Comparison of ENCODE assay signal across 1 cellular context in the genomic region with DNA sequence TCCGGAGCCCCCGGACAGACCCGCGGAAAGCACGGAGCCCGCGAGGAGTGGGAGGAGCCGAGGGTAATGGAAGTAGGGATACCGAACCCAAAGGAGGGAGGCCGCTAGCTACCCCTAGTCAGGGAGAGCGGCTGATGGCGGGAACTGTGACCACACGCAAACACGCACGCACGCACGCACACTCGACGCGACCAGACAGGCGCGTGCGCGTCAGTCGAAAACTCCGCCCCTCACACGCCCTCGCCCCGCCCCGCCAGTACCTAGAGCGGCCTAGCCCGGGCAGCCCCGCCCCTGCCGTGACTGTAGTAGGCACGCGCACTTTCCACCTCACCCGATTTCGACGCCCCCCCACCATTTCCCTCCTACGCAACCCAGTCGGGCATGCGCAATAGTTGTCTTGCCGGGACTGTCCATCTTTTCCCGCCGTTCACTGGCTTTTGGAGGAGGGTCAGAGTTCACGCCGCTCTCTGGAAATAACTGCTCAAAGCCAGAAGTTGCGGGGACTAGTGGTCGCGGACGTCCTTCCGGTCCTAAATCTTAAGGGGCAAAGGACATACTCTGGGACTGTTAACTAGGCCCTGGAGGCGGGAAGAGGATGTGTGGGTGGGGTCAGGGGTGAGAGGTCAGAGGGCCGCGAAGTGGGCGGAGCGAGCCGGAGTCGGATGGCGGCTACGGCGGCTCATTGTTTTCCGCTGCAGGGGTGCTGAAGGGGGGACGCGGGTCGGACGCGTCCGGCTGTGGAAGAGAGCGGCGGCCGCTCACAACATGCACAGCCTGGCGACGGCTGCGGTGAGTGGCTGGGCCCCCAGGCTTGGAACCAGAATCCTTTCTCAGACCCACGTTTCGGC.
TF ChIP-seq lines count a peak whose summit lies in the region.

A gene with protein sequence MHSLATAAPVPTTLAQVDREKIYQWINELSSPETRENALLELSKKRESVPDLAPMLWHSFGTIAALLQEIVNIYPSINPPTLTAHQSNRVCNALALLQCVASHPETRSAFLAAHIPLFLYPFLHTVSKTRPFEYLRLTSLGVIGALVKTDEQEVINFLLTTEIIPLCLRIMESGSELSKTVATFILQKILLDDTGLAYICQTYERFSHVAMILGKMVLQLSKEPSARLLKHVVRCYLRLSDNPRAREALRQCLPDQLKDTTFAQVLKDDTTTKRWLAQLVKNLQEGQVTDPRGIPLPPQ (plus strand): TSS at position 650 of the 848 bp plus-strand sequence. CDS start 116 bp downstream, at position 766.
A gene with protein sequence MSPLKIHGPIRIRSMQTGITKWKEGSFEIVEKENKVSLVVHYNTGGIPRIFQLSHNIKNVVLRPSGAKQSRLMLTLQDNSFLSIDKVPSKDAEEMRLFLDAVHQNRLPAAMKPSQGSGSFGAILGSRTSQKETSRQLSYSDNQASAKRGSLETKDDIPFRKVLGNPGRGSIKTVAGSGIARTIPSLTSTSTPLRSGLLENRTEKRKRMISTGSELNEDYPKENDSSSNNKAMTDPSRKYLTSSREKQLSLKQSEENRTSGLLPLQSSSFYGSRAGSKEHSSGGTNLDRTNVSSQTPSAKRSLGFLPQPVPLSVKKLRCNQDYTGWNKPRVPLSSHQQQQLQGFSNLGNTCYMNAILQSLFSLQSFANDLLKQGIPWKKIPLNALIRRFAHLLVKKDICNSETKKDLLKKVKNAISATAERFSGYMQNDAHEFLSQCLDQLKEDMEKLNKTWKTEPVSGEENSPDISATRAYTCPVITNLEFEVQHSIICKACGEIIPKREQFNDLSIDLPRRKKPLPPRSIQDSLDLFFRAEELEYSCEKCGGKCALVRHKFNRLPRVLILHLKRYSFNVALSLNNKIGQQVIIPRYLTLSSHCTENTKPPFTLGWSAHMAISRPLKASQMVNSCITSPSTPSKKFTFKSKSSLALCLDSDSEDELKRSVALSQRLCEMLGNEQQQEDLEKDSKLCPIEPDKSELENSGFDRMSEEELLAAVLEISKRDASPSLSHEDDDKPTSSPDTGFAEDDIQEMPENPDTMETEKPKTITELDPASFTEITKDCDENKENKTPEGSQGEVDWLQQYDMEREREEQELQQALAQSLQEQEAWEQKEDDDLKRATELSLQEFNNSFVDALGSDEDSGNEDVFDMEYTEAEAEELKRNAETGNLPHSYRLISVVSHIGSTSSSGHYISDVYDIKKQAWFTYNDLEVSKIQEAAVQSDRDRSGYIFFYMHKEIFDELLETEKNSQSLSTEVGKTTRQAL (minus strand): TSS at position 162 of the 848 bp plus-strand sequence. CDS start 9,698 bp downstream, outside the sequence.

TF ChIP-seq in GM12878, 131 proteins besides CTCF, POLR2A, EP300 and RAD21 (continued from another document and continues in another):
- TF ChIP-seq, protein P1, sequence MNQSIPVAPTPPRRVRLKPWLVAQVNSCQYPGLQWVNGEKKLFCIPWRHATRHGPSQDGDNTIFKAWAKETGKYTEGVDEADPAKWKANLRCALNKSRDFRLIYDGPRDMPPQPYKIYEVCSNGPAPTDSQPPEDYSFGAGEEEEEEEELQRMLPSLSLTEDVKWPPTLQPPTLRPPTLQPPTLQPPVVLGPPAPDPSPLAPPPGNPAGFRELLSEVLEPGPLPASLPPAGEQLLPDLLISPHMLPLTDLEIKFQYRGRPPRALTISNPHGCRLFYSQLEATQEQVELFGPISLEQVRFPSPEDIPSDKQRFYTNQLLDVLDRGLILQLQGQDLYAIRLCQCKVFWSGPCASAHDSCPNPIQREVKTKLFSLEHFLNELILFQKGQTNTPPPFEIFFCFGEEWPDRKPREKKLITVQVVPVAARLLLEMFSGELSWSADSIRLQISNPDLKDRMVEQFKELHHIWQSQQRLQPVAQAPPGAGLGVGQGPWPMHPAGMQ (IDR thresholded peaks at IDR 0.05; ENCODE audit: borderline replicate concordance) = no peak; the same call in 1 of the 2 replicates
- TF ChIP-seq TAF1 (IDR thresholded peaks at IDR 0.05; ENCODE audit: borderline replicate concordance, low read depth, low read length) = peak; percentile 69
- TF ChIP-seq, protein P2, sequence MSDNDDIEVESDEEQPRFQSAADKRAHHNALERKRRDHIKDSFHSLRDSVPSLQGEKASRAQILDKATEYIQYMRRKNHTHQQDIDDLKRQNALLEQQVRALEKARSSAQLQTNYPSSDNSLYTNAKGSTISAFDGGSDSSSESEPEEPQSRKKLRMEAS (IDR thresholded peaks at IDR 0.05; ENCODE audit: low read depth, low read length) = peak; percentile 61; the same call in 1 of the 2 replicates
- TF ChIP-seq BRCA1 (IDR thresholded peaks at IDR 0.05; ENCODE audit: low read depth, low read length) = no peak
- TF ChIP-seq HDAC6 (IDR thresholded peaks at IDR 0.05; ENCODE audit: unreplicated experiment) = peak; percentile 19
- no peak; the same call in 1 of the 2 replicates for TF ChIP-seq TARDBP (IDR thresholded peaks at IDR 0.05; ENCODE audit: borderline replicate concordance)
- TF ChIP-seq LARP7 (IDR thresholded peaks at IDR 0.05) = peak; percentile 90
- peak; percentile 54 for TF ChIP-seq CHD2 (IDR thresholded peaks at IDR 0.05; ENCODE audit: borderline replicate concordance, low read depth, low read length)
- no peak for TF ChIP-seq IRF4 (IDR thresholded peaks at IDR 0.05; ENCODE audit: low read depth, low read length)
- TF ChIP-seq, protein P3, sequence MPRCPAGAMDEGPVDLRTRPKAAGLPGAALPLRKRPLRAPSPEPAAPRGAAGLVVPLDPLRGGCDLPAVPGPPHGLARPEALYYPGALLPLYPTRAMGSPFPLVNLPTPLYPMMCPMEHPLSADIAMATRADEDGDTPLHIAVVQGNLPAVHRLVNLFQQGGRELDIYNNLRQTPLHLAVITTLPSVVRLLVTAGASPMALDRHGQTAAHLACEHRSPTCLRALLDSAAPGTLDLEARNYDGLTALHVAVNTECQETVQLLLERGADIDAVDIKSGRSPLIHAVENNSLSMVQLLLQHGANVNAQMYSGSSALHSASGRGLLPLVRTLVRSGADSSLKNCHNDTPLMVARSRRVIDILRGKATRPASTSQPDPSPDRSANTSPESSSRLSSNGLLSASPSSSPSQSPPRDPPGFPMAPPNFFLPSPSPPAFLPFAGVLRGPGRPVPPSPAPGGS (IDR thresholded peaks at IDR 0.05; ENCODE audit: borderline replicate concordance, insufficient read depth, low read depth, low read length, poor library complexity, severe bottlenecking) = no peak
- TF ChIP-seq, protein P4, sequence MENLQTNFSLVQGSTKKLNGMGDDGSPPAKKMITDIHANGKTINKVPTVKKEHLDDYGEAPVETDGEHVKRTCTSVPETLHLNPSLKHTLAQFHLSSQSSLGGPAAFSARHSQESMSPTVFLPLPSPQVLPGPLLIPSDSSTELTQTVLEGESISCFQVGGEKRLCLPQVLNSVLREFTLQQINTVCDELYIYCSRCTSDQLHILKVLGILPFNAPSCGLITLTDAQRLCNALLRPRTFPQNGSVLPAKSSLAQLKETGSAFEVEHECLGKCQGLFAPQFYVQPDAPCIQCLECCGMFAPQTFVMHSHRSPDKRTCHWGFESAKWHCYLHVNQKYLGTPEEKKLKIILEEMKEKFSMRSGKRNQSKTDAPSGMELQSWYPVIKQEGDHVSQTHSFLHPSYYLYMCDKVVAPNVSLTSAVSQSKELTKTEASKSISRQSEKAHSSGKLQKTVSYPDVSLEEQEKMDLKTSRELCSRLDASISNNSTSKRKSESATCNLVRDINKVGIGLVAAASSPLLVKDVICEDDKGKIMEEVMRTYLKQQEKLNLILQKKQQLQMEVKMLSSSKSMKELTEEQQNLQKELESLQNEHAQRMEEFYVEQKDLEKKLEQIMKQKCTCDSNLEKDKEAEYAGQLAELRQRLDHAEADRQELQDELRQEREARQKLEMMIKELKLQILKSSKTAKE (IDR thresholded peaks at IDR 0.05; ENCODE audit: low read depth, poor library complexity, severe bottlenecking) = no peak
- TF ChIP-seq SIN3A (IDR thresholded peaks at IDR 0.05; ENCODE audit: low read depth, low read length) = peak; percentile 31; the same call in 1 of the 2 replicates
- peak; percentile 30; the same call in 1 of the 2 replicates for TF ChIP-seq POLR2AphosphoS2 (IDR thresholded peaks at IDR 0.05; ENCODE audit: low read depth, low read length)
- TF ChIP-seq, protein P5, sequence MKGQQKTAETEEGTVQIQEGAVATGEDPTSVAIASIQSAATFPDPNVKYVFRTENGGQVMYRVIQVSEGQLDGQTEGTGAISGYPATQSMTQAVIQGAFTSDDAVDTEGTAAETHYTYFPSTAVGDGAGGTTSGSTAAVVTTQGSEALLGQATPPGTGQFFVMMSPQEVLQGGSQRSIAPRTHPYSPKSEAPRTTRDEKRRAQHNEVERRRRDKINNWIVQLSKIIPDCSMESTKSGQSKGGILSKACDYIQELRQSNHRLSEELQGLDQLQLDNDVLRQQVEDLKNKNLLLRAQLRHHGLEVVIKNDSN (IDR thresholded peaks at IDR 0.05; ENCODE audit: borderline replicate concordance, extremely low read length, insufficient read depth, low read depth, low read length) = no peak
- TF ChIP-seq CBX3 (IDR thresholded peaks at IDR 0.05; ENCODE audit: borderline replicate concordance, low read depth) = no peak
- TF ChIP-seq, protein P6, sequence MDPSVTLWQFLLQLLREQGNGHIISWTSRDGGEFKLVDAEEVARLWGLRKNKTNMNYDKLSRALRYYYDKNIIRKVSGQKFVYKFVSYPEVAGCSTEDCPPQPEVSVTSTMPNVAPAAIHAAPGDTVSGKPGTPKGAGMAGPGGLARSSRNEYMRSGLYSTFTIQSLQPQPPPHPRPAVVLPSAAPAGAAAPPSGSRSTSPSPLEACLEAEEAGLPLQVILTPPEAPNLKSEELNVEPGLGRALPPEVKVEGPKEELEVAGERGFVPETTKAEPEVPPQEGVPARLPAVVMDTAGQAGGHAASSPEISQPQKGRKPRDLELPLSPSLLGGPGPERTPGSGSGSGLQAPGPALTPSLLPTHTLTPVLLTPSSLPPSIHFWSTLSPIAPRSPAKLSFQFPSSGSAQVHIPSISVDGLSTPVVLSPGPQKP (IDR thresholded peaks at IDR 0.05; ENCODE audit: low read depth, low read length) = no peak; the same call in 1 of the 2 replicates
- no peak for TF ChIP-seq MYB (IDR thresholded peaks at IDR 0.05; ENCODE audit: borderline replicate concordance, low read depth, low read length)
- peak; percentile 9 for TF ChIP-seq GATAD2B (conservative IDR thresholded peaks at IDR 0.05; ENCODE audit: low read depth)
- TF ChIP-seq, protein P7, sequence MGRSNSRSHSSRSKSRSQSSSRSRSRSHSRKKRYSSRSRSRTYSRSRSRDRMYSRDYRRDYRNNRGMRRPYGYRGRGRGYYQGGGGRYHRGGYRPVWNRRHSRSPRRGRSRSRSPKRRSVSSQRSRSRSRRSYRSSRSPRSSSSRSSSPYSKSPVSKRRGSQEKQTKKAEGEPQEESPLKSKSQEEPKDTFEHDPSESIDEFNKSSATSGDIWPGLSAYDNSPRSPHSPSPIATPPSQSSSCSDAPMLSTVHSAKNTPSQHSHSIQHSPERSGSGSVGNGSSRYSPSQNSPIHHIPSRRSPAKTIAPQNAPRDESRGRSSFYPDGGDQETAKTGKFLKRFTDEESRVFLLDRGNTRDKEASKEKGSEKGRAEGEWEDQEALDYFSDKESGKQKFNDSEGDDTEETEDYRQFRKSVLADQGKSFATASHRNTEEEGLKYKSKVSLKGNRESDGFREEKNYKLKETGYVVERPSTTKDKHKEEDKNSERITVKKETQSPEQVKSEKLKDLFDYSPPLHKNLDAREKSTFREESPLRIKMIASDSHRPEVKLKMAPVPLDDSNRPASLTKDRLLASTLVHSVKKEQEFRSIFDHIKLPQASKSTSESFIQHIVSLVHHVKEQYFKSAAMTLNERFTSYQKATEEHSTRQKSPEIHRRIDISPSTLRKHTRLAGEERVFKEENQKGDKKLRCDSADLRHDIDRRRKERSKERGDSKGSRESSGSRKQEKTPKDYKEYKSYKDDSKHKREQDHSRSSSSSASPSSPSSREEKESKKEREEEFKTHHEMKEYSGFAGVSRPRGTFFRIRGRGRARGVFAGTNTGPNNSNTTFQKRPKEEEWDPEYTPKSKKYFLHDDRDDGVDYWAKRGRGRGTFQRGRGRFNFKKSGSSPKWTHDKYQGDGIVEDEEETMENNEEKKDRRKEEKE (IDR thresholded peaks at IDR 0.05) = no peak
- TF ChIP-seq MEF2B (IDR thresholded peaks at IDR 0.05; ENCODE audit: partially characterized antibody, poor library complexity, severe bottlenecking) = peak; percentile 70
- TF ChIP-seq, protein P8, sequence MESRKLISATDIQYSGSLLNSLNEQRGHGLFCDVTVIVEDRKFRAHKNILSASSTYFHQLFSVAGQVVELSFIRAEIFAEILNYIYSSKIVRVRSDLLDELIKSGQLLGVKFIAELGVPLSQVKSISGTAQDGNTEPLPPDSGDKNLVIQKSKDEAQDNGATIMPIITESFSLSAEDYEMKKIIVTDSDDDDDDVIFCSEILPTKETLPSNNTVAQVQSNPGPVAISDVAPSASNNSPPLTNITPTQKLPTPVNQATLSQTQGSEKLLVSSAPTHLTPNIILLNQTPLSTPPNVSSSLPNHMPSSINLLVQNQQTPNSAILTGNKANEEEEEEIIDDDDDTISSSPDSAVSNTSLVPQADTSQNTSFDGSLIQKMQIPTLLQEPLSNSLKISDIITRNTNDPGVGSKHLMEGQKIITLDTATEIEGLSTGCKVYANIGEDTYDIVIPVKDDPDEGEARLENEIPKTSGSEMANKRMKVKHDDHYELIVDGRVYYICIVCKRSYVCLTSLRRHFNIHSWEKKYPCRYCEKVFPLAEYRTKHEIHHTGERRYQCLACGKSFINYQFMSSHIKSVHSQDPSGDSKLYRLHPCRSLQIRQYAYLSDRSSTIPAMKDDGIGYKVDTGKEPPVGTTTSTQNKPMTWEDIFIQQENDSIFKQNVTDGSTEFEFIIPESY (IDR thresholded peaks at IDR 0.05) = no peak
- no peak for TF ChIP-seq FOS (IDR thresholded peaks at IDR 0.05; ENCODE audit: borderline replicate concordance, extremely low read depth, insufficient read length)
- TF ChIP-seq, protein P9, sequence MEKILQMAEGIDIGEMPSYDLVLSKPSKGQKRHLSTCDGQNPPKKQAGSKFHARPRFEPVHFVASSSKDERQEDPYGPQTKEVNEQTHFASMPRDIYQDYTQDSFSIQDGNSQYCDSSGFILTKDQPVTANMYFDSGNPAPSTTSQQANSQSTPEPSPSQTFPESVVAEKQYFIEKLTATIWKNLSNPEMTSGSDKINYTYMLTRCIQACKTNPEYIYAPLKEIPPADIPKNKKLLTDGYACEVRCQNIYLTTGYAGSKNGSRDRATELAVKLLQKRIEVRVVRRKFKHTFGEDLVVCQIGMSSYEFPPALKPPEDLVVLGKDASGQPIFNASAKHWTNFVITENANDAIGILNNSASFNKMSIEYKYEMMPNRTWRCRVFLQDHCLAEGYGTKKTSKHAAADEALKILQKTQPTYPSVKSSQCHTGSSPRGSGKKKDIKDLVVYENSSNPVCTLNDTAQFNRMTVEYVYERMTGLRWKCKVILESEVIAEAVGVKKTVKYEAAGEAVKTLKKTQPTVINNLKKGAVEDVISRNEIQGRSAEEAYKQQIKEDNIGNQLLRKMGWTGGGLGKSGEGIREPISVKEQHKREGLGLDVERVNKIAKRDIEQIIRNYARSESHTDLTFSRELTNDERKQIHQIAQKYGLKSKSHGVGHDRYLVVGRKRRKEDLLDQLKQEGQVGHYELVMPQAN (conservative IDR thresholded peaks at IDR 0.05) = peak; percentile 88; the same call in 1 of the 2 replicates
